Comparison of ENCODE assay signal across 22 cellular contexts in the genomic region with DNA sequence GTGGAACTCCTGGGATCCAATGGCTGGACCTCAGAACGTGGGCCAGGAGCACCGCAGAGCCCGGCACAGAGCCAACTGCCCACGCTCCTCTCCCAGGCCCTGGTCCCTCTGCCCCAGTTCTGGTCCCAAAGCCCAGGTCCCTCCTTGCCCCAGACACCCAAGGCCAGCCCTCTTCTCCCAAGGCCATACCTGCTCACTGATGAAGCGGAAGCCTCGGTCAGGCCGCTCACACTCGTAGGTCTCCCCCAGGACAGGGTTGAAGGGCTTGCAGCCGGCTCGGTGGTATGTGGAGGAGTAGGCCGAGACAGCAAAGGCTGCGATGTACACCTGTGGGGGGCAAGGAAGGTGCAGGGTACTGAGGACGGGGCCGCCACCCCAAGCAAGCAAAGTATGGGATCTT. TPM values are rescaled to one million over a fixed set of nuclear protein-coding genes. Genes with fewer than 3 reads are reported as not detected.
DNase-seq lines count a peak whose midpoint lies in the region; ATAC-seq and TF ChIP-seq lines count a peak whose summit lies in the region.
"Had no signal": no experiment of that assay in that cellular context is flagged by ENCODE, and none has a peak within 500 bp of the region (broad histone marks: within the 10 kb centered on the region; RNA-seq: fewer than 3 reads in every experiment).

No MANE protein-coding gene starts in this region.

- H3K4me3 ChIP-seq in upper lobe of right lung: no peak overlapping the region
- H3K4me3 ChIP-seq: BLaER1 had no signal

- H3K27ac Mint-ChIP-seq in activated T-cell treated with anti-CD3 and anti-CD28 coated beads, Interleukin-2, amount 50 U/mL, for 24 hours: peak overlapping the region; percentile 37
- peak overlapping the region; percentile 23 for H3K27ac Mint-ChIP-seq in activated naive CD8-positive, alpha-beta T cell treated with anti-CD3 and anti-CD28 coated beads, Interleukin-2, amount 50 U/mL, for 24 hours
- no peak overlapping the region for H3K27ac Mint-ChIP-seq in natural killer cell treated with Interleukin-12 subunit alpha and Interleukin-12 subunit beta and Interleukin-15 and Interleukin-18, amount 100 ng/mL, for 72 hours
- no peak overlapping the region for H3K27ac Mint-ChIP-seq in activated CD8-positive, alpha-beta T cell treated with anti-CD3 and anti-CD28 coated beads for 36 hours
- H3K27ac Mint-ChIP-seq: HFFc6 had no signal

- H3K27me3 ChIP-seq in upper lobe of right lung: no peaks in the 10 kb centered on the region
- H3K27me3 ChIP-seq: BLaER1 had no signal

- no peaks in the 10 kb centered on the region for H3K27me3 Mint-ChIP-seq in activated T-cell treated with anti-CD3 and anti-CD28 coated beads, Interleukin-2, amount 50 U/mL, for 24 hours
- no peaks in the 10 kb centered on the region for H3K27me3 Mint-ChIP-seq in activated naive CD8-positive, alpha-beta T cell treated with anti-CD3 and anti-CD28 coated beads, Interleukin-2, amount 50 U/mL, for 24 hours
- H3K27me3 Mint-ChIP-seq in natural killer cell treated with Interleukin-12 subunit alpha and Interleukin-12 subunit beta and Interleukin-15 and Interleukin-18, amount 100 ng/mL, for 72 hours: no peaks in the 10 kb centered on the region
- H3K27me3 Mint-ChIP-seq in activated CD8-positive, alpha-beta T cell treated with anti-CD3 and anti-CD28 coated beads for 36 hours: no peaks in the 10 kb centered on the region

- H3K36me3 ChIP-seq in upper lobe of right lung: peaks cover 72% of the 10 kb centered on the region

- H3K36me3 Mint-ChIP-seq in activated T-cell treated with anti-CD3 and anti-CD28 coated beads, Interleukin-2, amount 50 U/mL, for 24 hours (ENCODE audit: low read depth): peaks cover 90% of the 10 kb centered on the region
- H3K36me3 Mint-ChIP-seq in activated naive CD8-positive, alpha-beta T cell treated with anti-CD3 and anti-CD28 coated beads, Interleukin-2, amount 50 U/mL, for 24 hours (ENCODE audit: low read depth): peaks cover 13% of the 10 kb centered on the region
- H3K36me3 Mint-ChIP-seq in natural killer cell treated with Interleukin-12 subunit alpha and Interleukin-12 subunit beta and Interleukin-15 and Interleukin-18, amount 100 ng/mL, for 72 hours: peaks cover 6% of the 10 kb centered on the region
- H3K36me3 Mint-ChIP-seq in activated CD8-positive, alpha-beta T cell treated with anti-CD3 and anti-CD28 coated beads for 36 hours (ENCODE audit: low read depth): peaks cover 9% of the 10 kb centered on the region

- H3K4me1 Mint-ChIP-seq in activated T-cell treated with anti-CD3 and anti-CD28 coated beads, Interleukin-2, amount 50 U/mL, for 24 hours (ENCODE audit: low read depth): peaks cover 18% of the 10 kb centered on the region
- peaks cover 8% of the 10 kb centered on the region for H3K4me1 Mint-ChIP-seq in activated naive CD8-positive, alpha-beta T cell treated with anti-CD3 and anti-CD28 coated beads, Interleukin-2, amount 50 U/mL, for 24 hours
- H3K4me1 Mint-ChIP-seq in natural killer cell treated with Interleukin-12 subunit alpha and Interleukin-12 subunit beta and Interleukin-15 and Interleukin-18, amount 100 ng/mL, for 72 hours (ENCODE audit: low read depth in 2 of 2): peaks cover 30 to 33% of the 10 kb centered on the region in 2 donors
- H3K4me1 Mint-ChIP-seq in activated CD8-positive, alpha-beta T cell treated with anti-CD3 and anti-CD28 coated beads for 36 hours (ENCODE audit: low read depth): peaks cover 7% of the 10 kb centered on the region

- CTCF ChIA-PET in activated CD8-positive, alpha-beta T cell treated with anti-CD3 and anti-CD28 coated beads for 36 hours (lab: Charles Lee): no interaction called here

- no peaks in the 10 kb centered on the region for H3K9me3 Mint-ChIP-seq in activated T-cell treated with anti-CD3 and anti-CD28 coated beads, Interleukin-2, amount 50 U/mL, for 24 hours
- no peaks in the 10 kb centered on the region for H3K9me3 Mint-ChIP-seq in activated naive CD8-positive, alpha-beta T cell treated with anti-CD3 and anti-CD28 coated beads, Interleukin-2, amount 50 U/mL, for 24 hours
- H3K9me3 Mint-ChIP-seq in natural killer cell treated with Interleukin-12 subunit alpha and Interleukin-12 subunit beta and Interleukin-15 and Interleukin-18, amount 100 ng/mL, for 72 hours: no peaks in the 10 kb centered on the region
- H3K9me3 Mint-ChIP-seq in activated CD8-positive, alpha-beta T cell treated with anti-CD3 and anti-CD28 coated beads for 36 hours: no peaks in the 10 kb centered on the region
- H3K9me3 Mint-ChIP-seq: CD8-positive, alpha-beta T cell; HFFc6 had no signal

- H3K9me3 ChIP-seq in upper lobe of right lung: no peaks in the 10 kb centered on the region
- H3K9me3 ChIP-seq: BLaER1 had no signal

- H3K4me1 ChIP-seq in upper lobe of right lung: no peaks in the 10 kb centered on the region
- H3K4me1 ChIP-seq: BLaER1 had no signal

- no peak for DNase-seq in activated T-cell treated with anti-CD3 and anti-CD28 coated beads, Interleukin-2, amount 50 U/mL, for 24 hours
- no peak for DNase-seq in activated T-cell treated with anti-CD3 and anti-CD28 coated beads for 4 hours
- DNase-seq in activated naive CD8-positive, alpha-beta T cell treated with anti-CD3 and anti-CD28 coated beads, Interleukin-2, amount 50 U/mL, for 24 hours: no peak
- DNase-seq in natural killer cell treated with Interleukin-12 subunit alpha and Interleukin-12 subunit beta and Interleukin-15 and Interleukin-18, amount 100 ng/mL, for 72 hours (ENCODE audit: low spot score): peak; percentile 52
- peak; percentile 57 for DNase-seq in upper lobe of right lung
- no peak for DNase-seq in activated CD8-positive, alpha-beta T cell treated with anti-CD3 and anti-CD28 coated beads for 36 hours
- DNase-seq in GM19238 (ENCODE audit: insufficient read length, low spot score): no peak
- DNase-seq in NCI-H2171 (lab: John Stamatoyannopoulos, UW): no peak
- DNase-seq: CD8-positive, alpha-beta T cell; DMS 273 treated with DMSO at 0.1 percent for 48 hours; GF-D8; GOT3; HFFc6; NCI-H1048; NCI-H1436 treated with DMSO at 0.1 percent for 48 hours; NCI-H2029 treated with DMSO at 0.1 percent for 48 hours; NCI-H510A treated with DMSO at 0.1 percent for 48 hours; NCI-H82; PC-3 had no signal

- no peak overlapping the region for H3K27ac ChIP-seq in upper lobe of right lung
- H3K27ac ChIP-seq: BLaER1, RWPE1 had no signal

- ATAC-seq in activated naive CD8-positive, alpha-beta T cell treated with anti-CD3 and anti-CD28 coated beads, Interleukin-2, amount 50 U/mL, for 24 hours: no peak
- no peak for ATAC-seq in natural killer cell treated with Interleukin-12 subunit alpha and Interleukin-12 subunit beta and Interleukin-15 and Interleukin-18, amount 100 ng/mL, for 72 hours
- ATAC-seq in upper lobe of right lung: no peak
- ATAC-seq in activated CD8-positive, alpha-beta T cell treated with anti-CD3 and anti-CD28 coated beads for 36 hours: no peak
- ATAC-seq: CD8-positive, alpha-beta T cell; PC-3 had no signal

- H3K4me3 Mint-ChIP-seq in activated T-cell treated with anti-CD3 and anti-CD28 coated beads, Interleukin-2, amount 50 U/mL, for 24 hours: no peak overlapping the region
- H3K4me3 Mint-ChIP-seq in activated naive CD8-positive, alpha-beta T cell treated with anti-CD3 and anti-CD28 coated beads, Interleukin-2, amount 50 U/mL, for 24 hours: no peak overlapping the region
- no peak overlapping the region for H3K4me3 Mint-ChIP-seq in natural killer cell treated with Interleukin-12 subunit alpha and Interleukin-12 subunit beta and Interleukin-15 and Interleukin-18, amount 100 ng/mL, for 72 hours
- no peak overlapping the region for H3K4me3 Mint-ChIP-seq in activated CD8-positive, alpha-beta T cell treated with anti-CD3 and anti-CD28 coated beads for 36 hours
- H3K4me3 Mint-ChIP-seq: CD8-positive, alpha-beta T cell; HFFc6 had no signal

- intact Hi-C loops in upper lobe of right lung (cut with DNase I): no loop called here
- intact Hi-C loops in activated CD8-positive, alpha-beta T cell treated with anti-CD3 and anti-CD28 coated beads for 36 hours (cut with micrococcal nuclease): no loop called here

- POLR2A ChIA-PET in activated CD8-positive, alpha-beta T cell treated with anti-CD3 and anti-CD28 coated beads for 36 hours (lab: Charles Lee): no interaction called here

- TF ChIP-seq CTCF in upper lobe of right lung (IDR thresholded peaks at IDR 0.05): no peak
- TF ChIP-seq CTCF in activated CD8-positive, alpha-beta T cell treated with anti-CD3 and anti-CD28 coated beads for 36 hours (IDR thresholded peaks at IDR 0.05): no peak

RNA-seq across cellular contexts. Expression of a gene that starts 8.5 kb away (rescaled TPM):
- total RNA-seq in natural killer cell treated with Interleukin-12 subunit alpha and Interleukin-12 subunit beta and Interleukin-15 and Interleukin-18, amount 100 ng/mL, for 72 hours: 10 to 100 TPM; 21.6 to 28.6 TPM
- 14.4 TPM for total RNA-seq in upper lobe of right lung
- 10 to 100 TPM; 18.0 to 19.8 TPM for total RNA-seq in activated CD8-positive, alpha-beta T cell treated with anti-CD3 and anti-CD28 coated beads for 36 hours

RNA-seq across cellular contexts. Expression of a gene that starts 18.3 kb away (rescaled TPM):
- total RNA-seq in natural killer cell treated with Interleukin-12 subunit alpha and Interleukin-12 subunit beta and Interleukin-15 and Interleukin-18, amount 100 ng/mL, for 72 hours: 10 to 100 TPM; 44.6 to 44.7 TPM
- total RNA-seq in upper lobe of right lung: 29.2 TPM
- 10 to 100 TPM; 66.5 to 67.0 TPM for total RNA-seq in activated CD8-positive, alpha-beta T cell treated with anti-CD3 and anti-CD28 coated beads for 36 hours

RNA-seq across cellular contexts. Expression of a gene that starts 18.4 kb away (rescaled TPM):
- total RNA-seq in natural killer cell treated with Interleukin-12 subunit alpha and Interleukin-12 subunit beta and Interleukin-15 and Interleukin-18, amount 100 ng/mL, for 72 hours: under 1 TPM; 0.17 to 0.86 TPM
- 1.1 TPM for total RNA-seq in upper lobe of right lung
- total RNA-seq in activated CD8-positive, alpha-beta T cell treated with anti-CD3 and anti-CD28 coated beads for 36 hours: under 1 TPM; 0.38 to 0.67 TPM
- total RNA-seq: Daoy had no signal

RNA-seq across cellular contexts. Expression of a gene that starts 28.0 kb away (rescaled TPM):
- total RNA-seq in natural killer cell treated with Interleukin-12 subunit alpha and Interleukin-12 subunit beta and Interleukin-15 and Interleukin-18, amount 100 ng/mL, for 72 hours: 10 to 100 TPM; 18.1 to 23.5 TPM
- total RNA-seq in upper lobe of right lung: 30.5 TPM
- total RNA-seq in activated CD8-positive, alpha-beta T cell treated with anti-CD3 and anti-CD28 coated beads for 36 hours: 10 to 100 TPM; 21.0 to 23.8 TPM

RNA-seq across cellular contexts. Expression of a gene that starts 37.9 kb away (rescaled TPM):
- under 1 TPM in 1 of 2 donors, not detected in 1; 0.24 TPM for total RNA-seq in natural killer cell treated with Interleukin-12 subunit alpha and Interleukin-12 subunit beta and Interleukin-15 and Interleukin-18, amount 100 ng/mL, for 72 hours
- total RNA-seq in upper lobe of right lung: 8.5 TPM
- total RNA-seq in activated CD8-positive, alpha-beta T cell treated with anti-CD3 and anti-CD28 coated beads for 36 hours: under 1 TPM; 0.13 to 0.18 TPM

Comparison
In these comparisons a context has a peak if more than half of its experiments do, and no peak if none do; other contexts are left out.
1. DNase-seq: peak in natural killer cell treated with Interleukin-12 subunit alpha and Interleukin-12 subunit beta and Interleukin-15 and Interleukin-18, amount 100 ng/mL, for 72 hours (single experiment) and upper lobe of right lung (single experiment); none in activated T-cell treated with anti-CD3 and anti-CD28 coated beads, Interleukin-2, amount 50 U/mL, for 24 hours (single experiment), activated T-cell treated with anti-CD3 and anti-CD28 coated beads for 4 hours (single experiment), activated naive CD8-positive, alpha-beta T cell treated with anti-CD3 and anti-CD28 coated beads, Interleukin-2, amount 50 U/mL, for 24 hours (single experiment), activated CD8-positive, alpha-beta T cell treated with anti-CD3 and anti-CD28 coated beads for 36 hours (single experiment), GM19238 (single experiment) and NCI-H2171 (single experiment).
2. H3K27ac Mint-ChIP-seq: peak in activated T-cell treated with anti-CD3 and anti-CD28 coated beads, Interleukin-2, amount 50 U/mL, for 24 hours (single experiment) and activated naive CD8-positive, alpha-beta T cell treated with anti-CD3 and anti-CD28 coated beads, Interleukin-2, amount 50 U/mL, for 24 hours (single experiment); none in natural killer cell treated with Interleukin-12 subunit alpha and Interleukin-12 subunit beta and Interleukin-15 and Interleukin-18, amount 100 ng/mL, for 72 hours (0 of 2) and activated CD8-positive, alpha-beta T cell treated with anti-CD3 and anti-CD28 coated beads for 36 hours (single experiment).